Comparison of ENCODE assay signal across 1 cellular context in the genomic region with DNA sequence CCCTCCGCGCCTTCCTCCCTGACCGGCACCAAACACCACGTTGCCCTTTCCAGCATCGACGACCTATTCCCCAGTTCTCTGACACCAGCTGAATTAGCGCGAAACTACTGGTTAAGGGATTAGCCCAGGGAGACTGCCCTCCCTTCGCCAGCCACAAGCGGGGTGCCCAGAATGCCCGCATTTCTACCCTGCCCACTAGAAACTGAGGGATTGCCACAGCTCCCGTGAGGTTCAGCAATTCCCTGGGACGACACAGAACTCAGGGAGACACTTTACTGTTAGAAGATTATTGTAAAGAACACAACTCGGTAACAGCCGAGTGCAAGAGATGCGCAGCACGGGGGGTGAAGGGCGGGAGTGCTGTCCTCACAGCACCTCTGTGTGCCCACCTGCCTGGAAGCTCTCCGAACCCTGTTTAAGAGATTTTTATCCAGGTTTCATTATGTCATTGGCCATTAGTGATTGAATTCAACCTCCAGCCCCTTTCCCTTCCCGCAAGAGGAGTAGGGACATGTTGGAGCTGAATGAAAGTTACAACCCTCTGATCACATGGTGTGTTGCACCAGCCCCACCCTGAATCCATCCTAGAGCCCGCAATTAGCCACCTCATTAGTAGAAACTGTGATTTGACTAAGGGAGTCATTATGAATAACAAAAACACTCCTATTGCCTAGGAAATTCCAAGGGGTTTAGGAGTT.
A peak's percentile ranks its signal among the peaks of the same experiment; 100 is the strongest.
TF ChIP-seq lines count a peak whose summit lies in the region.

No MANE protein-coding gene starts in this region.

TF ChIP-seq in K562, 482 proteins besides CTCF, POLR2A, EP300 and RAD21 (continued from another document and continues in another):
- TF ChIP-seq, protein P1, sequence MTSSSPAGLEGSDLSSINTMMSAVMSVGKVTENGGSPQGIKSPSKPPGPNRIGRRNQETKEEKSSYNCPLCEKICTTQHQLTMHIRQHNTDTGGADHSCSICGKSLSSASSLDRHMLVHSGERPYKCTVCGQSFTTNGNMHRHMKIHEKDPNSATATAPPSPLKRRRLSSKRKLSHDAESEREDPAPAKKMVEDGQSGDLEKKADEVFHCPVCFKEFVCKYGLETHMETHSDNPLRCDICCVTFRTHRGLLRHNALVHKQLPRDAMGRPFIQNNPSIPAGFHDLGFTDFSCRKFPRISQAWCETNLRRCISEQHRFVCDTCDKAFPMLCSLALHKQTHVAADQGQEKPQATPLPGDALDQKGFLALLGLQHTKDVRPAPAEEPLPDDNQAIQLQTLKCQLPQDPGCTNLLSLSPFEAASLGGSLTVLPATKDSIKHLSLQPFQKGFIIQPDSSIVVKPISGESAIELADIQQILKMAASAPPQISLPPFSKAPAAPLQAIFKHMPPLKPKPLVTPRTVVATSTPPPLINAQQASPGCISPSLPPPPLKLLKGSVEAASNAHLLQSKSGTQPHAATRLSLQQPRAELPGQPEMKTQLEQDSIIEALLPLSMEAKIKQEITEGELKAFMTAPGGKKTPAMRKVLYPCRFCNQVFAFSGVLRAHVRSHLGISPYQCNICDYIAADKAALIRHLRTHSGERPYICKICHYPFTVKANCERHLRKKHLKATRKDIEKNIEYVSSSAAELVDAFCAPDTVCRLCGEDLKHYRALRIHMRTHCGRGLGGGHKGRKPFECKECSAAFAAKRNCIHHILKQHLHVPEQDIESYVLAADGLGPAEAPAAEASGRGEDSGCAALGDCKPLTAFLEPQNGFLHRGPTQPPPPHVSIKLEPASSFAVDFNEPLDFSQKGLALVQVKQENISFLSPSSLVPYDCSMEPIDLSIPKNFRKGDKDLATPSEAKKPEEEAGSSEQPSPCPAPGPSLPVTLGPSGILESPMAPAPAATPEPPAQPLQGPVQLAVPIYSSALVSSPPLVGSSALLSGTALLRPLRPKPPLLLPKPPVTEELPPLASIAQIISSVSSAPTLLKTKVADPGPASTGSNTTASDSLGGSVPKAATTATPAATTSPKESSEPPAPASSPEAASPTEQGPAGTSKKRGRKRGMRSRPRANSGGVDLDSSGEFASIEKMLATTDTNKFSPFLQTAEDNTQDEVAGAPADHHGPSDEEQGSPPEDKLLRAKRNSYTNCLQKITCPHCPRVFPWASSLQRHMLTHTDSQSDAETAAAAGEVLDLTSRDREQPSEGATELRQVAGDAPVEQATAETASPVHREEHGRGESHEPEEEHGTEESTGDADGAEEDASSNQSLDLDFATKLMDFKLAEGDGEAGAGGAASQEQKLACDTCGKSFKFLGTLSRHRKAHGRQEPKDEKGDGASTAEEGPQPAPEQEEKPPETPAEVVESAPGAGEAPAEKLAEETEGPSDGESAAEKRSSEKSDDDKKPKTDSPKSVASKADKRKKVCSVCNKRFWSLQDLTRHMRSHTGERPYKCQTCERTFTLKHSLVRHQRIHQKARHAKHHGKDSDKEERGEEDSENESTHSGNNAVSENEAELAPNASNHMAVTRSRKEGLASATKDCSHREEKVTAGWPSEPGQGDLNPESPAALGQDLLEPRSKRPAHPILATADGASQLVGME (CRISPR knock-in tag; IDR thresholded peaks at IDR 0.05) = no peak
- TF ChIP-seq CBX1 (IDR thresholded peaks at IDR 0.05; ENCODE audit: low read depth) (no peak), TAF15 (IDR thresholded peaks at IDR 0.05; ENCODE audit: low read depth, low read length) (no peak), MECOM (CRISPR knock-in tag; IDR thresholded peaks at IDR 0.05) (no peak), ZNF12 (CRISPR knock-in tag; IDR thresholded peaks at IDR 0.05) (no peak; the same call in 1 of the 2 replicates), KHSRP (IDR thresholded peaks at IDR 0.05) (no peak), CCAR2 (IDR thresholded peaks at IDR 0.05; ENCODE audit: low read depth, low read length) (no peak), PML (IDR thresholded peaks at IDR 0.05; ENCODE audit: low read length) (no peak), KAT7 (CRISPR knock-in tag; IDR thresholded peaks at IDR 0.05; ENCODE audit: borderline replicate concordance) (no peak), HDGF (IDR thresholded peaks at IDR 0.05) (peak; percentile 85; the same call in 1 of the 2 replicates), ETV6 (IDR thresholded peaks at IDR 0.05; ENCODE audit: borderline replicate concordance in 1 of 2, low read depth in 2 of 2, low read length in 1 of 2) (no peak), ETV6 (CRISPR knock-in tag; IDR thresholded peaks at IDR 0.05; ENCODE audit: borderline replicate concordance) (0 out of 2 replicates have a peak, but pooled peaks have one; percentile 4), FOSL1 (tag; conservative IDR thresholded peaks at IDR 0.05) (no peak), MCM2 (IDR thresholded peaks at IDR 0.05; ENCODE audit: low read depth) (no peak), ZNF589 (CRISPR knock-in tag; IDR thresholded peaks at IDR 0.05; ENCODE audit: low read depth) (no peak), SOX6 (IDR thresholded peaks at IDR 0.05) (no peak), HNRNPL (IDR thresholded peaks at IDR 0.05; ENCODE audit: low read depth, low read length) (peak; percentile 32; the same call in 1 of the 2 replicates), ZNF586 (CRISPR knock-in tag; conservative IDR thresholded peaks at IDR 0.05) (no peak), KLF16 (IDR thresholded peaks at IDR 0.05) (no peak), NFATC3 (IDR thresholded peaks at IDR 0.05) (no peak), DNMT1 (IDR thresholded peaks at IDR 0.05) (no peak), GTF2A2 (tag; IDR thresholded peaks at IDR 0.05) (0 out of 2 replicates have a peak, but pooled peaks have one; percentile 56), TRIM24 (IDR thresholded peaks at IDR 0.05) (0 out of 4 replicates have a peak, but pooled peaks of 1 of the 2 experiments have one; percentile 5), ZNF274 (IDR thresholded peaks at IDR 0.05; ENCODE audit: borderline replicate concordance, low read depth, low read length) (no peak), MTA3 (IDR thresholded peaks at IDR 0.05; ENCODE audit: borderline replicate concordance) (no peak), THRAP3 (IDR thresholded peaks at IDR 0.05; ENCODE audit: borderline replicate concordance) (peak; percentile 98), PRMT5 (CRISPR knock-in tag; IDR thresholded peaks at IDR 0.05) (no peak), ZBTB8A (IDR thresholded peaks at IDR 0.05; ENCODE audit: partially characterized antibody) (no peak), SUPT5H (IDR thresholded peaks at IDR 0.05) (no peak), CBFB (CRISPR knock-in tag; IDR thresholded peaks at IDR 0.05) (0 out of 2 replicates have a peak, but pooled peaks have one; percentile 69), EZH2 (IDR thresholded peaks at IDR 0.05; ENCODE audit: borderline replicate concordance, low read depth, low read length) (no peak)
- TF ChIP-seq, protein P2, sequence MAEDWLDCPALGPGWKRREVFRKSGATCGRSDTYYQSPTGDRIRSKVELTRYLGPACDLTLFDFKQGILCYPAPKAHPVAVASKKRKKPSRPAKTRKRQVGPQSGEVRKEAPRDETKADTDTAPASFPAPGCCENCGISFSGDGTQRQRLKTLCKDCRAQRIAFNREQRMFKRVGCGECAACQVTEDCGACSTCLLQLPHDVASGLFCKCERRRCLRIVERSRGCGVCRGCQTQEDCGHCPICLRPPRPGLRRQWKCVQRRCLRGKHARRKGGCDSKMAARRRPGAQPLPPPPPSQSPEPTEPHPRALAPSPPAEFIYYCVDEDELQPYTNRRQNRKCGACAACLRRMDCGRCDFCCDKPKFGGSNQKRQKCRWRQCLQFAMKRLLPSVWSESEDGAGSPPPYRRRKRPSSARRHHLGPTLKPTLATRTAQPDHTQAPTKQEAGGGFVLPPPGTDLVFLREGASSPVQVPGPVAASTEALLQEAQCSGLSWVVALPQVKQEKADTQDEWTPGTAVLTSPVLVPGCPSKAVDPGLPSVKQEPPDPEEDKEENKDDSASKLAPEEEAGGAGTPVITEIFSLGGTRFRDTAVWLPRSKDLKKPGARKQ (CRISPR knock-in tag; IDR thresholded peaks at IDR 0.05) = peak; percentile 94
- TF ChIP-seq, protein P3, sequence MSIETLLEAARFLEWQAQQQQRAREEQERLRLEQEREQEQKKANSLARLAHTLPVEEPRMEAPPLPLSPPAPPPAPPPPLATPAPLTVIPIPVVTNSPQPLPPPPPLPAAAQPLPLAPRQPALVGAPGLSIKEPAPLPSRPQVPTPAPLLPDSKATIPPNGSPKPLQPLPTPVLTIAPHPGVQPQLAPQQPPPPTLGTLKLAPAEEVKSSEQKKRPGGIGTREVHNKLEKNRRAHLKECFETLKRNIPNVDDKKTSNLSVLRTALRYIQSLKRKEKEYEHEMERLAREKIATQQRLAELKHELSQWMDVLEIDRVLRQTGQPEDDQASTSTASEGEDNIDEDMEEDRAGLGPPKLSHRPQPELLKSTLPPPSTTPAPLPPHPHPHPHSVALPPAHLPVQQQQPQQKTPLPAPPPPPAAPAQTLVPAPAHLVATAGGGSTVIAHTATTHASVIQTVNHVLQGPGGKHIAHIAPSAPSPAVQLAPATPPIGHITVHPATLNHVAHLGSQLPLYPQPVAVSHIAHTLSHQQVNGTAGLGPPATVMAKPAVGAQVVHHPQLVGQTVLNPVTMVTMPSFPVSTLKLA (conservative IDR thresholded peaks at IDR 0.05) = no peak
- TF ChIP-seq, protein P4, sequence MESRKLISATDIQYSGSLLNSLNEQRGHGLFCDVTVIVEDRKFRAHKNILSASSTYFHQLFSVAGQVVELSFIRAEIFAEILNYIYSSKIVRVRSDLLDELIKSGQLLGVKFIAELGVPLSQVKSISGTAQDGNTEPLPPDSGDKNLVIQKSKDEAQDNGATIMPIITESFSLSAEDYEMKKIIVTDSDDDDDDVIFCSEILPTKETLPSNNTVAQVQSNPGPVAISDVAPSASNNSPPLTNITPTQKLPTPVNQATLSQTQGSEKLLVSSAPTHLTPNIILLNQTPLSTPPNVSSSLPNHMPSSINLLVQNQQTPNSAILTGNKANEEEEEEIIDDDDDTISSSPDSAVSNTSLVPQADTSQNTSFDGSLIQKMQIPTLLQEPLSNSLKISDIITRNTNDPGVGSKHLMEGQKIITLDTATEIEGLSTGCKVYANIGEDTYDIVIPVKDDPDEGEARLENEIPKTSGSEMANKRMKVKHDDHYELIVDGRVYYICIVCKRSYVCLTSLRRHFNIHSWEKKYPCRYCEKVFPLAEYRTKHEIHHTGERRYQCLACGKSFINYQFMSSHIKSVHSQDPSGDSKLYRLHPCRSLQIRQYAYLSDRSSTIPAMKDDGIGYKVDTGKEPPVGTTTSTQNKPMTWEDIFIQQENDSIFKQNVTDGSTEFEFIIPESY (CRISPR knock-in tag; IDR thresholded peaks at IDR 0.05) = peak; percentile 48
- TF ChIP-seq, protein P5, sequence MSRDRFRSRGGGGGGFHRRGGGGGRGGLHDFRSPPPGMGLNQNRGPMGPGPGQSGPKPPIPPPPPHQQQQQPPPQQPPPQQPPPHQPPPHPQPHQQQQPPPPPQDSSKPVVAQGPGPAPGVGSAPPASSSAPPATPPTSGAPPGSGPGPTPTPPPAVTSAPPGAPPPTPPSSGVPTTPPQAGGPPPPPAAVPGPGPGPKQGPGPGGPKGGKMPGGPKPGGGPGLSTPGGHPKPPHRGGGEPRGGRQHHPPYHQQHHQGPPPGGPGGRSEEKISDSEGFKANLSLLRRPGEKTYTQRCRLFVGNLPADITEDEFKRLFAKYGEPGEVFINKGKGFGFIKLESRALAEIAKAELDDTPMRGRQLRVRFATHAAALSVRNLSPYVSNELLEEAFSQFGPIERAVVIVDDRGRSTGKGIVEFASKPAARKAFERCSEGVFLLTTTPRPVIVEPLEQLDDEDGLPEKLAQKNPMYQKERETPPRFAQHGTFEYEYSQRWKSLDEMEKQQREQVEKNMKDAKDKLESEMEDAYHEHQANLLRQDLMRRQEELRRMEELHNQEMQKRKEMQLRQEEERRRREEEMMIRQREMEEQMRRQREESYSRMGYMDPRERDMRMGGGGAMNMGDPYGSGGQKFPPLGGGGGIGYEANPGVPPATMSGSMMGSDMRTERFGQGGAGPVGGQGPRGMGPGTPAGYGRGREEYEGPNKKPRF (IDR thresholded peaks at IDR 0.05; ENCODE audit: low read depth, low read length) = no peak
- TF ChIP-seq, protein P6, sequence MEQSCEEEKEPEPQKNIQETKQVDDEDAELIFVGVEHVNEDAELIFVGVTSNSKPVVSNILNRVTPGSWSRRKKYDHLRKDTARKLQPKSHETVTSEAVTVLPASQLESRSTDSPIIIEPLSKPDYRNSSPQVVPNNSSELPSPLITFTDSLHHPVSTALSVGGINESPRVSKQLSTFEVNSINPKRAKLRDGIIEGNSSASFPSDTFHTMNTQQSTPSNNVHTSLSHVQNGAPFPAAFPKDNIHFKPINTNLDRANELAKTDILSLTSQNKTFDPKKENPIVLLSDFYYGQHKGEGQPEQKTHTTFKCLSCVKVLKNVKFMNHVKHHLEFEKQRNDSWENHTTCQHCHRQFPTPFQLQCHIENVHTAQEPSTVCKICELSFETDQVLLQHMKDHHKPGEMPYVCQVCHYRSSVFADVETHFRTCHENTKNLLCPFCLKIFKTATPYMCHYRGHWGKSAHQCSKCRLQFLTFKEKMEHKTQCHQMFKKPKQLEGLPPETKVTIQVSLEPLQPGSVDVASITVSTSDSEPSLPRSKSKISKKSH (CRISPR knock-in tag; IDR thresholded peaks at IDR 0.05) = no peak
- TF ChIP-seq, protein P7, sequence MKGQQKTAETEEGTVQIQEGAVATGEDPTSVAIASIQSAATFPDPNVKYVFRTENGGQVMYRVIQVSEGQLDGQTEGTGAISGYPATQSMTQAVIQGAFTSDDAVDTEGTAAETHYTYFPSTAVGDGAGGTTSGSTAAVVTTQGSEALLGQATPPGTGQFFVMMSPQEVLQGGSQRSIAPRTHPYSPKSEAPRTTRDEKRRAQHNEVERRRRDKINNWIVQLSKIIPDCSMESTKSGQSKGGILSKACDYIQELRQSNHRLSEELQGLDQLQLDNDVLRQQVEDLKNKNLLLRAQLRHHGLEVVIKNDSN (CRISPR knock-in tag; IDR thresholded peaks at IDR 0.05) = no peak
- TF ChIP-seq, protein P8, sequence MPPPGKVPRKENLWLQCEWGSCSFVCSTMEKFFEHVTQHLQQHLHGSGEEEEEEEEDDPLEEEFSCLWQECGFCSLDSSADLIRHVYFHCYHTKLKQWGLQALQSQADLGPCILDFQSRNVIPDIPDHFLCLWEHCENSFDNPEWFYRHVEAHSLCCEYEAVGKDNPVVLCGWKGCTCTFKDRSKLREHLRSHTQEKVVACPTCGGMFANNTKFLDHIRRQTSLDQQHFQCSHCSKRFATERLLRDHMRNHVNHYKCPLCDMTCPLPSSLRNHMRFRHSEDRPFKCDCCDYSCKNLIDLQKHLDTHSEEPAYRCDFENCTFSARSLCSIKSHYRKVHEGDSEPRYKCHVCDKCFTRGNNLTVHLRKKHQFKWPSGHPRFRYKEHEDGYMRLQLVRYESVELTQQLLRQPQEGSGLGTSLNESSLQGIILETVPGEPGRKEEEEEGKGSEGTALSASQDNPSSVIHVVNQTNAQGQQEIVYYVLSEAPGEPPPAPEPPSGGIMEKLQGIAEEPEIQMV (tag; conservative IDR thresholded peaks at IDR 0.05; ENCODE audit: low read depth) = no peak
- TF ChIP-seq, protein P9, sequence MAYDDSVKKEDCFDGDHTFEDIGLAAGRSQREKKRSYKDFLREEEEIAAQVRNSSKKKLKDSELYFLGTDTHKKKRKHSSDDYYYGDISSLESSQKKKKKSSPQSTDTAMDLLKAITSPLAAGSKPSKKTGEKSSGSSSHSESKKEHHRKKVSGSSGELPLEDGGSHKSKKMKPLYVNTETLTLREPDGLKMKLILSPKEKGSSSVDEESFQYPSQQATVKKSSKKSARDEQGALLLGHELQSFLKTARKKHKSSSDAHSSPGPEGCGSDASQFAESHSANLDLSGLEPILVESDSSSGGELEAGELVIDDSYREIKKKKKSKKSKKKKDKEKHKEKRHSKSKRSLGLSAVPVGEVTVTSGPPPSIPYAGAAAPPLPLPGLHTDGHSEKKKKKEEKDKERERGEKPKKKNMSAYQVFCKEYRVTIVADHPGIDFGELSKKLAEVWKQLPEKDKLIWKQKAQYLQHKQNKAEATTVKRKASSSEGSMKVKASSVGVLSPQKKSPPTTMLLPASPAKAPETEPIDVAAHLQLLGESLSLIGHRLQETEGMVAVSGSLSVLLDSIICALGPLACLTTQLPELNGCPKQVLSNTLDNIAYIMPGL (CRISPR knock-in tag; IDR thresholded peaks at IDR 0.05) = no peak
